Comparison of ENCODE assay signal across 7 cellular contexts in genomic region chr12:46267618-46268348, GRCh38. TPM values are rescaled to one million over a fixed set of nuclear protein-coding genes. Genes with fewer than 3 reads are reported as not detected.
A peak's percentile ranks its signal among the peaks of the same experiment; 100 is the strongest.
DNase-seq lines count a peak whose midpoint lies in the region; ATAC-seq and TF ChIP-seq lines count a peak whose summit lies in the region.

No MANE protein-coding gene starts in this region.

- peaks cover 17 to 32% (median 22%) of the 10 kb centered on the region in 3 donors for H3K4me1 ChIP-seq in skeletal muscle tissue (ENCODE audit: control insufficient read depth in 3 of 3, insufficient read depth in 3 of 3, low read length in 3 of 3)

- peaks cover 2 to 37% (median 2%) of the 10 kb centered on the region in 3 donors for H3K27me3 ChIP-seq in skeletal muscle tissue (ENCODE audit: control insufficient read depth in 3 of 3, insufficient read depth in 3 of 3, low read length in 3 of 3)

- H3K9ac ChIP-seq in skeletal muscle tissue (ENCODE audit: low read depth in 1 of 3, low read length in 3 of 3) = peak overlapping the region; percentile 69 to 92 (median 84)

- H3K27ac ChIP-seq in skeletal muscle tissue (ENCODE audit: low read depth, low read length) = peak overlapping the region; percentile 49

- intact Hi-C loops in left ventricle myocardium superior (cut with micrococcal nuclease) = loop anchor here (10.0 kb wide), 1 partner anchor 63 kb away; no protein-coding TSS in a partner anchor

- no peaks in the 10 kb centered on the region for H3K9me3 ChIP-seq in skeletal muscle tissue (ENCODE audit: control insufficient read depth in 3 of 3, low read length in 3 of 3)

- H3K36me3 ChIP-seq in skeletal muscle tissue (ENCODE audit: control insufficient read depth in 3 of 3, insufficient read depth in 3 of 3, low read length in 3 of 3) = no peaks in the 10 kb centered on the region

- ATAC-seq in left ventricle myocardium superior = peak; percentile 20
- ATAC-seq in GM21367 (IDR thresholded peaks at IDR 0.05; ENCODE audit: unreplicated experiment) = no peak

- H3K4me3 ChIP-seq in skeletal muscle tissue (ENCODE audit: low read length in 3 of 3) = peak overlapping the region; percentile 76 to 92 (median 87)

- TF ChIP-seq POLR2A in GM15510 (IDR thresholded peaks at IDR 0.05; ENCODE audit: borderline replicate concordance, extremely low read depth, insufficient read length) = peak; percentile 24

- DNase-seq in NCI-H748 (lab: John Stamatoyannopoulos, UW; ENCODE audit: unreplicated experiment) (peak; percentile 71), left ventricle myocardium superior (peak; percentile 36), hippocampal formation (lab: John Stamatoyannopoulos, UW) (no peak)
- DNase-seq in activated naive CD4-positive, alpha-beta T cell treated with Interleukin-2 at 50 U/mL for 16 hours = peak; percentile 49

RNA-seq across cellular contexts. Expression of gene SLC38A1, which starts 1.1 kb away (rescaled TPM):
- total RNA-seq in left ventricle myocardium superior (161 TPM), skeletal muscle tissue (63.2 TPM)

Comparison
In these comparisons a context has a peak if more than half of its experiments do, and no peak if none do; other contexts are left out.
1. DNase-seq: peak in NCI-H748 (single experiment), activated naive CD4-positive, alpha-beta T cell treated with Interleukin-2 at 50 U/mL for 16 hours (single experiment) and left ventricle myocardium superior (single experiment); none in hippocampal formation (0 of 2).